In genomic region chr16:62805221-62805857, GRCh38 we compare ENCODE assay signal across 15 cellular contexts.
"Had no signal": no experiment of that assay in that cellular context is flagged by ENCODE, and none has a peak within 500 bp of the region (broad histone marks: within the 10 kb centered on the region; RNA-seq: fewer than 3 reads in every experiment).

No MANE protein-coding gene starts in this region.

- H2AFZ ChIP-seq: hepatocyte had no signal

- H3K36me3 ChIP-seq: neutrophil had no signal

- H3K4me1 Mint-ChIP-seq: activated CD4-positive, alpha-beta T cell treated with anti-CD3 and anti-CD28 coated beads, Interleukin-2, amount 10 ng/mL, durations not matched to agents 7 days and 5 days; stimulated activated effector memory CD8-positive, alpha-beta T cell treated with anti-CD3 and anti-CD28 coated beads, Interleukin-12 subunit alpha, Interleukin-12 subunit beta, amount 100 ng/mL, for 72 hours had no signal

- H3K27me3 Mint-ChIP-seq: activated CD4-positive, alpha-beta T cell treated with anti-CD3 and anti-CD28 coated beads, Interleukin-2, amount 10 ng/mL, durations not matched to agents 7 days and 5 days; activated T-cell treated with anti-CD3 and anti-CD28 coated beads, Interleukin-2, amount 50 U/mL, for 24 hours; natural killer cell treated with Interleukin-12 subunit alpha and Interleukin-12 subunit beta and Interleukin-15 and Interleukin-18, amount 100 ng/mL, for 72 hours had no signal

- H3K9me3 ChIP-seq: neutrophil had no signal

- H3K36me3 Mint-ChIP-seq: natural killer cell treated with Interleukin-12 subunit alpha and Interleukin-12 subunit beta and Interleukin-15 and Interleukin-18, amount 100 ng/mL, for 72 hours; stimulated activated effector memory CD8-positive, alpha-beta T cell treated with anti-CD3 and anti-CD28 coated beads, Interleukin-12 subunit alpha, Interleukin-12 subunit beta, amount 100 ng/mL, for 72 hours had no signal

- ATAC-seq: activated CD4-positive, CD25-positive, alpha-beta regulatory T cell treated with anti-CD3 and anti-CD28 coated beads, Interleukin-2, amount 50 U/mL, for 24 hours; activated CD8-positive, alpha-beta T cell treated with anti-CD3 and anti-CD28 coated beads, Interleukin-2, amount 10 ng/mL, durations not matched to agents 7 days and 5 days; natural killer cell treated with Interleukin-12 subunit alpha and Interleukin-12 subunit beta and Interleukin-15 and Interleukin-18, amount 100 ng/mL, for 72 hours; right cardiac atrium; stimulated activated effector memory CD8-positive, alpha-beta T cell treated with anti-CD3 and anti-CD28 coated beads, Interleukin-12 subunit alpha, Interleukin-12 subunit beta, amount 100 ng/mL, for 72 hours had no signal

- H3K79me2 ChIP-seq: hepatocyte had no signal

- H3K27ac ChIP-seq: coronary artery, hepatocyte, neutrophil had no signal

- DNase-seq: activated CD4-positive, alpha-beta T cell treated with anti-CD3 and anti-CD28 coated beads, Interleukin-2, amount 10 ng/mL, durations not matched to agents 7 days and 5 days; activated CD8-positive, alpha-beta T cell treated with anti-CD3 and anti-CD28 coated beads, Interleukin-2, amount 10 ng/mL, durations not matched to agents 7 days and 5 days; activated naive CD4-positive, alpha-beta T cell treated with anti-CD3 and anti-CD28 coated beads for 36 hours; activated T-cell treated with anti-CD3 and anti-CD28 coated beads, Interleukin-2, amount 50 U/mL, for 24 hours; anterior cingulate cortex; stimulated activated CD4-positive, alpha-beta T cell treated with anti-CD3 and anti-CD28 coated beads, Interleukin-4, amount 100 ng/mL, for 24 hours; T1000 had no signal

- H3K4me3 ChIP-seq: coronary artery, hepatocyte, lung had no signal

- H3K27me3 ChIP-seq: hepatocyte, neutrophil had no signal

- H3K4me3 Mint-ChIP-seq: activated CD4-positive, alpha-beta T cell treated with anti-CD3 and anti-CD28 coated beads, Interleukin-2, amount 10 ng/mL, durations not matched to agents 7 days and 5 days; activated CD8-positive, alpha-beta T cell treated with anti-CD3 and anti-CD28 coated beads, Interleukin-2, amount 10 ng/mL, durations not matched to agents 7 days and 5 days; activated naive CD4-positive, alpha-beta T cell treated with anti-CD3 and anti-CD28 coated beads for 36 hours; activated T-cell treated with anti-CD3 and anti-CD28 coated beads, Interleukin-2, amount 50 U/mL, for 24 hours; natural killer cell treated with Interleukin-12 subunit alpha and Interleukin-12 subunit beta and Interleukin-15 and Interleukin-18, amount 100 ng/mL, for 72 hours; stimulated activated effector memory CD8-positive, alpha-beta T cell treated with anti-CD3 and anti-CD28 coated beads, Interleukin-12 subunit alpha, Interleukin-12 subunit beta, amount 100 ng/mL, for 72 hours had no signal

- H3K27ac Mint-ChIP-seq: activated CD4-positive, alpha-beta T cell treated with anti-CD3 and anti-CD28 coated beads, Interleukin-2, amount 10 ng/mL, durations not matched to agents 7 days and 5 days; activated CD8-positive, alpha-beta T cell treated with anti-CD3 and anti-CD28 coated beads, Interleukin-2, amount 10 ng/mL, durations not matched to agents 7 days and 5 days; activated naive CD4-positive, alpha-beta T cell treated with anti-CD3 and anti-CD28 coated beads for 36 hours; activated T-cell treated with anti-CD3 and anti-CD28 coated beads, Interleukin-2, amount 50 U/mL, for 24 hours; natural killer cell treated with Interleukin-12 subunit alpha and Interleukin-12 subunit beta and Interleukin-15 and Interleukin-18, amount 100 ng/mL, for 72 hours; stimulated activated effector memory CD8-positive, alpha-beta T cell treated with anti-CD3 and anti-CD28 coated beads, Interleukin-12 subunit alpha, Interleukin-12 subunit beta, amount 100 ng/mL, for 72 hours had no signal

- H3K4me2 ChIP-seq: hepatocyte had no signal
